In genomic region chr1:91826649-91827048, GRCh38 we compare ENCODE assay signal across 22 cellular contexts. TPM values are rescaled to one million over a fixed set of nuclear protein-coding genes. Genes with fewer than 3 reads are reported as not detected.
DNase-seq lines count a peak whose midpoint lies in the region; ATAC-seq and TF ChIP-seq lines count a peak whose summit lies in the region.
"Had no signal": no experiment of that assay in that cellular context is flagged by ENCODE, and none has a peak within 500 bp of the region (broad histone marks: within the 10 kb centered on the region; RNA-seq: fewer than 3 reads in every experiment).

No MANE protein-coding gene starts in this region.

- peaks cover 17 to 53% (median 37%) of the 10 kb centered on the region in 9 donors for H3K4me1 ChIP-seq in heart right ventricle
- peaks cover 6 to 16% of the 10 kb centered on the region in 2 donors for H3K4me1 ChIP-seq in esophagus (ENCODE audit: control insufficient read depth in 2 of 2, insufficient read depth in 2 of 2, low read length in 1 of 2)
- H3K4me1 ChIP-seq in mesenchymal stem cell (ENCODE audit: control insufficient read depth, insufficient read depth, low read depth, low read length), result peaks cover 23% of the 10 kb centered on the region

- H2BK120ac ChIP-seq in mesenchymal stem cell (ENCODE audit: low read depth, low read length), result no peak overlapping the region

- H4K8ac ChIP-seq in mesenchymal stem cell (ENCODE audit: low read length), result no peak overlapping the region

- no peaks in the 10 kb centered on the region for H3K27me3 ChIP-seq in heart right ventricle
- H3K27me3 ChIP-seq in esophagus (ENCODE audit: control insufficient read depth in 1 of 2, insufficient read depth in 2 of 2, low read length in 2 of 2), result no peaks in the 10 kb centered on the region
- H3K27me3 ChIP-seq in mesenchymal stem cell (ENCODE audit: control insufficient read depth in 1 of 2, insufficient read depth in 1 of 2, low read length in 2 of 2), result no peaks in the 10 kb centered on the region

- no peak overlapping the region for H3K23ac ChIP-seq in mesenchymal stem cell (ENCODE audit: low read length in 2 of 2)

- CTCF ChIA-PET in activated CD8-positive, alpha-beta T cell treated with anti-CD3 and anti-CD28 coated beads, Interleukin-2, amount 10 ng/mL, durations not matched to agents 7 days and 5 days (lab: Charles Lee), result no interaction called here
- CTCF ChIA-PET in activated CD4-positive, alpha-beta memory T cell treated with anti-CD3 and anti-CD28 coated beads, Interleukin-2, amount 10 ng/mL, durations not matched to agents 7 days and 5 days (lab: Charles Lee), result no interaction called here

- H3K4me3 Mint-ChIP-seq in stimulated activated effector memory CD8-positive, alpha-beta T cell treated with anti-CD3 and anti-CD28 coated beads, Interleukin-12 subunit alpha, Interleukin-12 subunit beta, amount 100 ng/mL, for 72 hours, result no peak overlapping the region
- H3K4me3 Mint-ChIP-seq in activated CD8-positive, alpha-beta T cell treated with anti-CD3 and anti-CD28 coated beads, Interleukin-2, amount 10 ng/mL, durations not matched to agents 7 days and 5 days, result no peak overlapping the region
- no peak overlapping the region for H3K4me3 Mint-ChIP-seq in activated CD4-positive, alpha-beta memory T cell treated with anti-CD3 and anti-CD28 coated beads, Interleukin-2, amount 10 ng/mL, durations not matched to agents 7 days and 5 days
- H3K4me3 Mint-ChIP-seq: activated CD4-positive, alpha-beta memory T cell treated with anti-CD3 and anti-CD28 coated beads for 36 hours; activated T-helper 17 cell treated with anti-CD3 and anti-CD28 coated beads, Interleukin-2, amount 50 U/mL, for 72 hours; endodermal cell had no signal

- intact Hi-C loops in heart right ventricle (cut with DNase I) (loop anchor here in 2 of 10 donors (10.0 kb wide), 3 partner anchors 92 to 242 kb away; no protein-coding TSS in a partner anchor), Right ventricle myocardium superior (cut with DNase I) (no loop called here)

- H2AK5ac ChIP-seq in mesenchymal stem cell (ENCODE audit: low read length, severe bottlenecking), result peak overlapping the region; percentile 65

- H3K9me3 ChIP-seq in heart right ventricle (no peaks in the 10 kb centered on the region), esophagus (ENCODE audit: control insufficient read depth in 2 of 2, insufficient read depth in 1 of 2, low read depth in 1 of 2, low read length in 1 of 2) (no peaks in the 10 kb centered on the region), mesenchymal stem cell (ENCODE audit: control insufficient read depth, low read length) (no peaks in the 10 kb centered on the region)

- H3K27me3 Mint-ChIP-seq in activated CD8-positive, alpha-beta T cell treated with anti-CD3 and anti-CD28 coated beads, Interleukin-2, amount 10 ng/mL, durations not matched to agents 7 days and 5 days (ENCODE audit: low read depth), result peaks cover 12% of the 10 kb centered on the region
- H3K27me3 Mint-ChIP-seq in activated CD4-positive, alpha-beta memory T cell treated with anti-CD3 and anti-CD28 coated beads, Interleukin-2, amount 10 ng/mL, durations not matched to agents 7 days and 5 days, result no peaks in the 10 kb centered on the region
- H3K27me3 Mint-ChIP-seq: activated CD4-positive, alpha-beta memory T cell treated with anti-CD3 and anti-CD28 coated beads for 36 hours; activated T-helper 17 cell treated with anti-CD3 and anti-CD28 coated beads, Interleukin-2, amount 50 U/mL, for 72 hours had no signal

- H3K27ac ChIP-seq in heart right ventricle (peak overlapping the region; percentile 51 to 88 (median 84)), esophagus (ENCODE audit: low read depth in 2 of 2, low read length in 1 of 2) (peak overlapping the region; percentile 44 to 65), mesenchymal stem cell (ENCODE audit: low read length, poor library complexity, severe bottlenecking) (peak overlapping the region; percentile 1)
- H3K27ac ChIP-seq: KMS-11, SK-N-MC had no signal

- no peak overlapping the region for H2AFZ ChIP-seq in mesenchymal stem cell (ENCODE audit: low read depth, low read length)

- H3K4me1 Mint-ChIP-seq in stimulated activated effector memory CD8-positive, alpha-beta T cell treated with anti-CD3 and anti-CD28 coated beads, Interleukin-12 subunit alpha, Interleukin-12 subunit beta, amount 100 ng/mL, for 72 hours, result peaks cover 66% of the 10 kb centered on the region
- peaks cover 10% of the 10 kb centered on the region for H3K4me1 Mint-ChIP-seq in activated CD8-positive, alpha-beta T cell treated with anti-CD3 and anti-CD28 coated beads, Interleukin-2, amount 10 ng/mL, durations not matched to agents 7 days and 5 days (ENCODE audit: low read depth)
- peaks cover 34% of the 10 kb centered on the region for H3K4me1 Mint-ChIP-seq in activated CD4-positive, alpha-beta memory T cell treated with anti-CD3 and anti-CD28 coated beads, Interleukin-2, amount 10 ng/mL, durations not matched to agents 7 days and 5 days

- TF ChIP-seq CTCF in heart right ventricle (IDR thresholded peaks at IDR 0.05), result no peak

- H3K36me3 ChIP-seq in heart right ventricle (no peaks in the 10 kb centered on the region), esophagus (ENCODE audit: control insufficient read depth in 2 of 2, insufficient read depth in 2 of 2, low read length in 1 of 2) (no peaks in the 10 kb centered on the region), mesenchymal stem cell (ENCODE audit: control insufficient read depth in 1 of 2, insufficient read depth in 2 of 2, low read depth in 1 of 2, low read length in 2 of 2) (peaks cover 0 to 70% of the 10 kb centered on the region in 2 experiments)

- H3K4me3 ChIP-seq in heart right ventricle (peak overlapping the region in 1 of 10 donors; percentile 14), esophagus (ENCODE audit: low read depth in 1 of 2, low read length in 2 of 2) (no peak overlapping the region), mesenchymal stem cell (ENCODE audit: insufficient read depth in 1 of 2, low read depth in 1 of 2, low read length in 2 of 2) (no peak overlapping the region)
- H3K4me3 ChIP-seq: SK-N-MC had no signal

- no peak overlapping the region for H3K4ac ChIP-seq in mesenchymal stem cell (ENCODE audit: low read depth in 1 of 2, low read length in 2 of 2)

- DNase-seq in heart right ventricle (no peak), Right ventricle myocardium superior (no peak), mesenchymal stem cell (no peak), G401 (ENCODE audit: low spot score) (no peak)
- DNase-seq in stimulated activated effector memory CD8-positive, alpha-beta T cell treated with anti-CD3 and anti-CD28 coated beads, Interleukin-12 subunit alpha, Interleukin-12 subunit beta, amount 100 ng/mL, for 72 hours (ENCODE audit: low spot score in 2 of 2), result no peak
- no peak for DNase-seq in activated CD8-positive, alpha-beta T cell treated with anti-CD3 and anti-CD28 coated beads, Interleukin-2, amount 10 ng/mL, durations not matched to agents 7 days and 5 days
- DNase-seq in activated CD4-positive, alpha-beta memory T cell treated with anti-CD3 and anti-CD28 coated beads, Interleukin-2, amount 10 ng/mL, durations not matched to agents 7 days and 5 days, result no peak
- DNase-seq: activated CD4-positive, CD25-positive, alpha-beta regulatory T cell treated with anti-CD3 and anti-CD28 coated beads, Interleukin-2, amount 50 U/mL, for 72 hours; activated naive CD4-positive, alpha-beta T cell treated with anti-CD3 and anti-CD28 coated beads, Interleukin-2, amount 50 U/mL, for 16 hours; AML-193; amniotic stem cell; cortex of kidney; endodermal cell; GDM1; NCI-H1436; NCI-H748 treated with DMSO at 0.1 percent for 48 hours; stimulated activated CD4-positive, alpha-beta T cell treated with anti-CD3 and anti-CD28 coated beads, Interleukin-2, amount 100 ng/mL, for 24 hours had no signal

- no peak overlapping the region for H3K14ac ChIP-seq in mesenchymal stem cell (ENCODE audit: low read length in 2 of 2)

- H3K27ac Mint-ChIP-seq in stimulated activated effector memory CD8-positive, alpha-beta T cell treated with anti-CD3 and anti-CD28 coated beads, Interleukin-12 subunit alpha, Interleukin-12 subunit beta, amount 100 ng/mL, for 72 hours, result peak overlapping the region; percentile 75
- no peak overlapping the region for H3K27ac Mint-ChIP-seq in activated CD8-positive, alpha-beta T cell treated with anti-CD3 and anti-CD28 coated beads, Interleukin-2, amount 10 ng/mL, durations not matched to agents 7 days and 5 days
- H3K27ac Mint-ChIP-seq in activated CD4-positive, alpha-beta memory T cell treated with anti-CD3 and anti-CD28 coated beads, Interleukin-2, amount 10 ng/mL, durations not matched to agents 7 days and 5 days, result no peak overlapping the region
- H3K27ac Mint-ChIP-seq: activated CD4-positive, alpha-beta memory T cell treated with anti-CD3 and anti-CD28 coated beads for 36 hours; activated T-helper 17 cell treated with anti-CD3 and anti-CD28 coated beads, Interleukin-2, amount 50 U/mL, for 72 hours; endodermal cell had no signal

- H3K36me3 Mint-ChIP-seq in stimulated activated effector memory CD8-positive, alpha-beta T cell treated with anti-CD3 and anti-CD28 coated beads, Interleukin-12 subunit alpha, Interleukin-12 subunit beta, amount 100 ng/mL, for 72 hours, result no peaks in the 10 kb centered on the region
- H3K36me3 Mint-ChIP-seq in activated CD8-positive, alpha-beta T cell treated with anti-CD3 and anti-CD28 coated beads, Interleukin-2, amount 10 ng/mL, durations not matched to agents 7 days and 5 days (ENCODE audit: low read depth), result no peaks in the 10 kb centered on the region
- peaks cover 5% of the 10 kb centered on the region for H3K36me3 Mint-ChIP-seq in activated CD4-positive, alpha-beta memory T cell treated with anti-CD3 and anti-CD28 coated beads, Interleukin-2, amount 10 ng/mL, durations not matched to agents 7 days and 5 days (ENCODE audit: low read depth)
- H3K36me3 Mint-ChIP-seq: activated CD4-positive, alpha-beta memory T cell treated with anti-CD3 and anti-CD28 coated beads for 36 hours had no signal

- in situ Hi-C loops in G401 (cut with HindIII; ENCODE audit: low sequenced_read_pairs), result no loop called here

- no peak overlapping the region for H4K91ac ChIP-seq in mesenchymal stem cell (ENCODE audit: low read length)

- no peak overlapping the region for H3K18ac ChIP-seq in mesenchymal stem cell (ENCODE audit: low read depth in 1 of 2, low read length in 2 of 2)

- no peak for ATAC-seq in heart right ventricle
- no peak for ATAC-seq in Right ventricle myocardium superior (ENCODE audit: poor library complexity)
- ATAC-seq in stimulated activated effector memory CD8-positive, alpha-beta T cell treated with anti-CD3 and anti-CD28 coated beads, Interleukin-12 subunit alpha, Interleukin-12 subunit beta, amount 100 ng/mL, for 72 hours, result no peak
- no peak for ATAC-seq in activated CD8-positive, alpha-beta T cell treated with anti-CD3 and anti-CD28 coated beads, Interleukin-2, amount 10 ng/mL, durations not matched to agents 7 days and 5 days

- POLR2A ChIA-PET in activated CD8-positive, alpha-beta T cell treated with anti-CD3 and anti-CD28 coated beads, Interleukin-2, amount 10 ng/mL, durations not matched to agents 7 days and 5 days (lab: Charles Lee), result no interaction called here
- POLR2A ChIA-PET in activated CD4-positive, alpha-beta memory T cell treated with anti-CD3 and anti-CD28 coated beads, Interleukin-2, amount 10 ng/mL, durations not matched to agents 7 days and 5 days (lab: Charles Lee), result no interaction called here

- no peak overlapping the region for H2BK15ac ChIP-seq in mesenchymal stem cell (ENCODE audit: low read depth, poor library complexity, severe bottlenecking)

- H3K4me2 ChIP-seq in mesenchymal stem cell (ENCODE audit: low read length, poor library complexity, severe bottlenecking), result no peak overlapping the region
- H3K4me2 ChIP-seq: KMS-11 had no signal

- no peak overlapping the region for H3K9ac ChIP-seq in mesenchymal stem cell (ENCODE audit: low read length)
- H3K9ac ChIP-seq: KMS-11 had no signal

- H3K9me3 Mint-ChIP-seq in stimulated activated effector memory CD8-positive, alpha-beta T cell treated with anti-CD3 and anti-CD28 coated beads, Interleukin-12 subunit alpha, Interleukin-12 subunit beta, amount 100 ng/mL, for 72 hours, result no peaks in the 10 kb centered on the region
- no peaks in the 10 kb centered on the region for H3K9me3 Mint-ChIP-seq in activated CD8-positive, alpha-beta T cell treated with anti-CD3 and anti-CD28 coated beads, Interleukin-2, amount 10 ng/mL, durations not matched to agents 7 days and 5 days (ENCODE audit: insufficient read depth)
- no peaks in the 10 kb centered on the region for H3K9me3 Mint-ChIP-seq in activated CD4-positive, alpha-beta memory T cell treated with anti-CD3 and anti-CD28 coated beads, Interleukin-2, amount 10 ng/mL, durations not matched to agents 7 days and 5 days
- H3K9me3 Mint-ChIP-seq: activated CD4-positive, alpha-beta memory T cell treated with anti-CD3 and anti-CD28 coated beads for 36 hours; activated T-helper 17 cell treated with anti-CD3 and anti-CD28 coated beads, Interleukin-2, amount 50 U/mL, for 72 hours; endodermal cell had no signal

- no peak overlapping the region for H2BK5ac ChIP-seq in mesenchymal stem cell (ENCODE audit: low read depth, low read length, poor library complexity, severe bottlenecking)

- 72 to 80% methylated on average over 5 of the region's 5 CpGs for WGBS in heart right ventricle, 2 donors
- 60 to 75% methylated on average over 5 of the region's 5 CpGs for WGBS in esophagus, 2 donors
- WGBS in mesenchymal stem cell, result over 99% methylated on average over 5 of the region's 5 CpGs

- no peak overlapping the region for H2BK12ac ChIP-seq in mesenchymal stem cell (ENCODE audit: low read length in 2 of 2)

- peaks cover 15% of the 10 kb centered on the region for H3K79me1 ChIP-seq in mesenchymal stem cell (replicated peaks; ENCODE audit: low read length, poor library complexity, severe bottlenecking)

RNA-seq across cellular contexts. Expression of gene TGFBR3, which starts 59.3 kb away (rescaled TPM):
- 10 to 100 TPM; 11.9 to 36.7 (median 26.4) TPM for total RNA-seq in heart right ventricle
- 10 to 100 TPM in 1 of 2 donors, 1 to 10 TPM in 1; 6.6 to 11.2 TPM for polyA plus RNA-seq in heart right ventricle
- 37.9 TPM for total RNA-seq in Right ventricle myocardium superior
- 10 to 100 TPM in 1 of 2 donors, 1 to 10 TPM in 1; 3.8 to 10.5 TPM for polyA plus RNA-seq in esophagus
- polyA plus RNA-seq in mesenchymal stem cell (2013, experiment 1 of 2), result 10.0 TPM
- 10.3 TPM for polyA plus RNA-seq in mesenchymal stem cell (2013, experiment 2 of 2)
- total RNA-seq in activated CD8-positive, alpha-beta T cell treated with anti-CD3 and anti-CD28 coated beads, Interleukin-2, amount 10 ng/mL, durations not matched to agents 7 days and 5 days, result 1 to 10 TPM; 3.7 to 4.0 TPM
- 30.2 and 33.6 TPM in 2 replicates for total RNA-seq in G401 (2014; rRNA removed; shearing (Covaris generic))
- total RNA-seq in activated CD4-positive, alpha-beta memory T cell treated with anti-CD3 and anti-CD28 coated beads, Interleukin-2, amount 10 ng/mL, durations not matched to agents 7 days and 5 days, result 10 to 100 TPM; 35.9 to 41.6 TPM

Comparison
In these comparisons a context has a peak if more than half of its experiments do, and no peak if none do; other contexts are left out.
1. H3K27ac ChIP-seq: peak in every context shown above with its lines; median percentile 84 in heart right ventricle; 54 in esophagus; 1 in mesenchymal stem cell.